In genomic region chr3:44184319-44184953, GRCh38 we compare ENCODE assay signal across 14 cellular contexts. TPM values are rescaled to one million over a fixed set of nuclear protein-coding genes. Genes with fewer than 3 reads are reported as not detected.
A peak's percentile ranks its signal among the peaks of the same experiment; 100 is the strongest.
DNase-seq lines count a peak whose midpoint lies in the region; ATAC-seq and TF ChIP-seq lines count a peak whose summit lies in the region.
"Had no signal": no experiment of that assay in that cellular context is flagged by ENCODE, and none has a peak within 500 bp of the region (broad histone marks: within the 10 kb centered on the region; RNA-seq: fewer than 3 reads in every experiment).

No MANE protein-coding gene starts in this region.

- H3K36me3 ChIP-seq in mammary epithelial cell (ENCODE audit: insufficient read depth, low read length) (no peaks in the 10 kb centered on the region), breast epithelium (no peaks in the 10 kb centered on the region), body of pancreas (replicated peaks in 1 of 2; ENCODE audit: insufficient read depth in 1 of 2, low read depth in 2 of 2) (no peaks in the 10 kb centered on the region), gastroesophageal sphincter (no peaks in the 10 kb centered on the region)
- H3K36me3 ChIP-seq: BE2C, sigmoid colon had no signal

- peak overlapping the region; percentile 15 for H2AFZ ChIP-seq in mammary epithelial cell (ENCODE audit: low read depth, low read length)

- no peak for TF ChIP-seq POLR2A in breast epithelium (IDR thresholded peaks at IDR 0.05)
- no peak for TF ChIP-seq POLR2A in body of pancreas (IDR thresholded peaks at IDR 0.05)
- TF ChIP-seq POLR2A in gastroesophageal sphincter (IDR thresholded peaks at IDR 0.05): no peak

- TF ChIP-seq CTCF in mammary epithelial cell (conservative IDR thresholded peaks at IDR 0.05 in 1 of 2, IDR thresholded peaks at IDR 0.05 in 1 of 2; ENCODE audit: extremely low read depth in 1 of 2, insufficient read depth in 1 of 2, low read depth in 1 of 2, low read length in 2 of 2) (no peak), breast epithelium (IDR thresholded peaks at IDR 0.05) (no peak), body of pancreas (IDR thresholded peaks at IDR 0.05) (no peak), gastroesophageal sphincter (IDR thresholded peaks at IDR 0.05) (no peak)

- 19% methylated on average over 14 of the region's 14 CpGs for WGBS in mammary epithelial cell (ENCODE audit: low coverage, missing lambda C conversion rate)
- 34 to 63% methylated on average over 11 to 14 of the region's 14 CpGs for WGBS in body of pancreas, 2 donors
- 25 to 35% methylated on average over 7 to 9 of the region's 14 CpGs for WGBS in gastroesophageal sphincter (ENCODE audit: low coverage in 1 of 2), 2 donors

- CTCF ChIA-PET in mammary epithelial cell (lab: Charles Lee; ENCODE audit: low non-redundant PET): no interaction called here

- H3K79me2 ChIP-seq in mammary epithelial cell (ENCODE audit: insufficient read depth, low read length): no peaks in the 10 kb centered on the region

- in situ Hi-C loops in mammary epithelial cell (cut with MboI; ENCODE audit: low sequenced_read_pairs in 2 of 2): loop anchor here in 1 of 2 donors (25.0 kb wide), 1 partner anchor 647 kb away; no protein-coding TSS in a partner anchor

- no peak for TF ChIP-seq EP300 in gastroesophageal sphincter (IDR thresholded peaks at IDR 0.05)

- ATAC-seq in body of pancreas: no peak
- no peak for ATAC-seq in gastroesophageal sphincter
- ATAC-seq: effector memory CD8-positive, alpha-beta T cell had no signal

- H3K4me2 ChIP-seq in mammary epithelial cell (ENCODE audit: insufficient read depth, low read depth, low read length): no peak overlapping the region

- no peaks in the 10 kb centered on the region for H3K9me3 ChIP-seq in mammary epithelial cell (replicated peaks; ENCODE audit: insufficient read depth, low read length)
- H3K9me3 ChIP-seq in breast epithelium: no peaks in the 10 kb centered on the region
- no peaks in the 10 kb centered on the region for H3K9me3 ChIP-seq in body of pancreas
- H3K9me3 ChIP-seq in gastroesophageal sphincter: no peaks in the 10 kb centered on the region
- H3K9me3 ChIP-seq: BE2C, sigmoid colon had no signal

- peaks cover 2% of the 10 kb centered on the region for H3K4me1 ChIP-seq in mammary epithelial cell (ENCODE audit: insufficient read depth, low read length)
- no peaks in the 10 kb centered on the region for H3K4me1 ChIP-seq in breast epithelium
- no peaks in the 10 kb centered on the region for H3K4me1 ChIP-seq in body of pancreas
- H3K4me1 ChIP-seq in gastroesophageal sphincter: peaks cover 0 to 7% (median 0%) of the 10 kb centered on the region in 3 donors
- H3K4me1 ChIP-seq: BE2C, sigmoid colon had no signal

- H3K4me3 ChIP-seq in mammary epithelial cell (replicated peaks in 1 of 3; ENCODE audit: insufficient read depth in 1 of 3, low read depth in 2 of 3, low read length in 3 of 3) (no peak overlapping the region), breast epithelium (peak overlapping the region in 1 of 3 donors; percentile 40), body of pancreas (no peak overlapping the region), gastroesophageal sphincter (no peak overlapping the region)
- H3K4me3 ChIP-seq: sigmoid colon had no signal

- no peaks in the 10 kb centered on the region for H3K27me3 ChIP-seq in mammary epithelial cell (ENCODE audit: insufficient read depth, low read length)
- no peaks in the 10 kb centered on the region for H3K27me3 ChIP-seq in breast epithelium
- H3K27me3 ChIP-seq in body of pancreas: no peaks in the 10 kb centered on the region
- H3K27me3 ChIP-seq in gastroesophageal sphincter: no peaks in the 10 kb centered on the region
- H3K27me3 ChIP-seq: BE2C had no signal

- H3K9ac ChIP-seq in mammary epithelial cell (ENCODE audit: insufficient read depth, low read length): no peak overlapping the region

- dilution Hi-C loops in mammary epithelial cell (cut with HindIII; ENCODE audit: low sequenced_read_pairs): no loop called here

- intact Hi-C loops in mammary epithelial cell (cut with micrococcal nuclease): no loop called here
- intact Hi-C loops in breast epithelium (cut with DNase I; ENCODE audit: low total_unique reads): no loop called here
- intact Hi-C loops in body of pancreas (cut with DNase I): no loop called here

- BruUV-seq in mammary epithelial cell (replicated peaks; lab: Mats Ljungman, UMichigan): no TSS peak

- no peaks in the 10 kb centered on the region for H4K20me1 ChIP-seq in mammary epithelial cell (ENCODE audit: insufficient read depth, low read length)

- no peak for DNase-seq in mammary epithelial cell
- DNase-seq in breast epithelium (ENCODE audit: low spot score in 2 of 2): no peak
- DNase-seq in NCI-H524 (lab: John Stamatoyannopoulos, UW): peak; percentile 77 to 91
- peak; percentile 14 for DNase-seq in fibroblast of gingiva (ENCODE audit: low read depth)
- DNase-seq in substantia nigra (lab: John Stamatoyannopoulos, UW): peak in 32 of 49 donors; percentile 2 to 79 (median 29)
- DNase-seq in body of pancreas: no peak
- no peak for DNase-seq in cortex of kidney (lab: John Stamatoyannopoulos, UW)
- DNase-seq: BE2C; effector memory CD8-positive, alpha-beta T cell; IMR-90; sigmoid colon had no signal

- H3K27ac ChIP-seq in mammary epithelial cell (ENCODE audit: insufficient read depth, low read depth, low read length) (no peak overlapping the region), breast epithelium (no peak overlapping the region), substantia nigra (ENCODE audit: low read depth, low read length, poor library complexity, severe bottlenecking) (no peak overlapping the region), body of pancreas (no peak overlapping the region), gastroesophageal sphincter (no peak overlapping the region)
- H3K27ac ChIP-seq: sigmoid colon had no signal

RNA-seq across cellular contexts. Expression of gene TOPAZ1, which starts 57.2 kb away (rescaled TPM):
- not detected for total RNA-seq in mammary epithelial cell
- polyA plus RNA-seq in mammary epithelial cell: not detected
- not detected for polyA minus RNA-seq in mammary epithelial cell
- total RNA-seq in breast epithelium: not detected
- total RNA-seq in body of pancreas: not detected
- total RNA-seq in gastroesophageal sphincter: not detected
- total RNA-seq: IMR-90, sigmoid colon, ureter had no signal
- polyA plus RNA-seq: adipose tissue, IMR-90, sigmoid colon had no signal

Comparison
In these comparisons a context has a peak if more than half of its experiments do, and no peak if none do; other contexts are left out.
1. DNase-seq: peak in NCI-H524 (2 of 2), fibroblast of gingiva (single experiment) and substantia nigra (32 of 49); none in mammary epithelial cell (single experiment), breast epithelium (0 of 2), body of pancreas (0 of 4) and cortex of kidney (single experiment).